21 cellular contexts compared by ENCODE assay signal in the genomic region with DNA sequence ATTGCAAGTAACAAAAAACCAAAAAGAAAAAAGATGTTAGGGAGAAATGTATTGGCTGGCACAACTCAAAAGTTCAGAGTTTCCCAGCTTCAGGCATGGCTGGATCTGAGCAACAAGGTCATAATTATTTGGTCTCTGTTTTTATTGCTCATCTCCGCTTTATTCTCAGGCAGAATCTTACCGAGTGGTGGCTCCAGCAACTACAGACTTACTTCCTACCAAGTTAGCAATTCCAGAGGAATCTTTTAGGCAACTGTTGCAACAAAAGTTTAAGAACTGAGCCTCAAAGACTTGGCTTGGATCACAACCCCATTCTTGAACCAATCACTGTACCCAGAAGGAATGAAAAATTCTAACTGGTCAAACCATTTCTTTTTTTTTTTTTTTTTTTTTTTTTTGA. TPM values are rescaled to one million over a fixed set of nuclear protein-coding genes. Genes with fewer than 3 reads are reported as not detected.
DNase-seq lines count a peak whose midpoint lies in the region; ATAC-seq lines count a peak whose summit lies in the region.
"Had no signal": no experiment of that assay in that cellular context is flagged by ENCODE, and none has a peak within 500 bp of the region (broad histone marks: within the 10 kb centered on the region; RNA-seq: fewer than 3 reads in every experiment).

No MANE protein-coding gene starts in this region.

- DNase-seq in AG08395 (ENCODE audit: low spot score) = peak; percentile 59
- peak; percentile 63 for DNase-seq in GM23248
- peak; percentile 54 for DNase-seq in amniotic epithelial cell (ENCODE audit: low read depth)
- peak; percentile 36 for DNase-seq in kidney glomerular epithelial cell (lab: John Stamatoyannopoulos, UW)
- no peak for DNase-seq in T1000 (lab: John Stamatoyannopoulos, UW)
- no peak for DNase-seq in NCI-H2107 treated with DMSO at 0.1 percent for 48 hours (lab: John Stamatoyannopoulos, UW; ENCODE audit: unreplicated experiment)
- no peak for DNase-seq in amygdala (lab: John Stamatoyannopoulos, UW)
- DNase-seq: activated CD4-positive, alpha-beta T cell treated with anti-CD3 and anti-CD28 coated beads for 4 hours; activated CD8-positive, alpha-beta memory T cell treated with anti-CD3 and anti-CD28 coated beads, Interleukin-2, amount 10 ng/mL, durations not matched to agents 7 days and 5 days; CD4-positive, CD25-positive, alpha-beta regulatory T cell; effector CD4-positive, alpha-beta T cell; HFFc6; NCI-H187 treated with DMSO at 0.1 percent for 48 hours; NCI-H226; NCI-H774; SHP77; stimulated activated CD4-positive, alpha-beta T cell treated with anti-CD3 and anti-CD28 coated beads, Interleukin-12 subunit alpha, Interleukin-12 subunit beta, amount 100 ng/mL, for 4 hours; stimulated activated CD4-positive, alpha-beta T cell treated with anti-CD3 and anti-CD28 coated beads, Interleukin-4, amount 100 ng/mL, for 4 hours; stimulated activated naive CD8-positive, alpha-beta T cell treated with anti-CD3 and anti-CD28 coated beads, Interleukin-15, amount 100 ng/mL, for 72 hours had no signal

- no peak for ATAC-seq in GM19452 (IDR thresholded peaks at IDR 0.05; ENCODE audit: unreplicated experiment)
- ATAC-seq: activated CD8-positive, alpha-beta memory T cell treated with anti-CD3 and anti-CD28 coated beads, Interleukin-2, amount 10 ng/mL, durations not matched to agents 7 days and 5 days; stimulated activated naive CD8-positive, alpha-beta T cell treated with anti-CD3 and anti-CD28 coated beads, Interleukin-15, amount 100 ng/mL, for 72 hours had no signal

- H3K9me2 ChIP-seq in GM23248 (ENCODE audit: insufficient read depth) = no peaks in the 10 kb centered on the region

- no peak overlapping the region for H3K4me2 ChIP-seq in GM23248 (ENCODE audit: unreplicated experiment)
- H3K4me2 ChIP-seq: KMS-11 had no signal

- H3K9me3 ChIP-seq in GM23248 (ENCODE audit: low read depth) = no peaks in the 10 kb centered on the region

- peaks cover 23% of the 10 kb centered on the region for H3F3A ChIP-seq in GM23248 (ENCODE audit: insufficient read depth)

- no peaks in the 10 kb centered on the region for H3K79me2 ChIP-seq in GM23248 (ENCODE audit: insufficient read depth)

- in situ Hi-C loops in GM23248 (cut with MboI) = no loop called here

- H3K36me3 ChIP-seq in GM23248 (ENCODE audit: low read depth) = no peaks in the 10 kb centered on the region

- no peak overlapping the region for H3K27ac ChIP-seq in GM23248
- H3K27ac ChIP-seq: KMS-11 had no signal

- no peak overlapping the region for H3K9ac ChIP-seq in GM23248
- H3K9ac ChIP-seq: KMS-11 had no signal

- H4K20me1 ChIP-seq in GM23248 (ENCODE audit: insufficient read depth) = no peaks in the 10 kb centered on the region

- WGBS in GM23248 (ENCODE audit: low coverage in 1 of 2, low lambda C conversion rate in 2 of 2, missing lambda C conversion rate in 2 of 2), 2 experiments = 57 to 69% methylated on average over 2 of the region's 2 CpGs

- H3K4me3 ChIP-seq in GM23248 = no peak overlapping the region

- H2AFZ ChIP-seq in GM23248 = no peak overlapping the region

- peaks cover 23% of the 10 kb centered on the region for H3K4me1 ChIP-seq in GM23248 (ENCODE audit: insufficient read depth)

- H3K27me3 ChIP-seq in GM23248 (replicated peaks; ENCODE audit: insufficient read depth) = no peaks in the 10 kb centered on the region

RNA-seq across cellular contexts. Expression of a gene that starts 35.5 kb away (rescaled TPM):
- 36.4 and 36.6 TPM in 2 replicates for total RNA-seq in GM23248 (2014; rRNA removed; shearing (Covaris generic))
- polyA plus RNA-seq in GM23248 (2016; fragmentation: Nextera tagmentation; extraction: Ambion mirVana) = 19.3 and 19.5 TPM in 2 replicates

Comparison
In these comparisons a context has a peak if more than half of its experiments do, and no peak if none do; other contexts are left out.
1. DNase-seq: peak in AG08395 (single experiment), GM23248 (single experiment), amniotic epithelial cell (single experiment) and kidney glomerular epithelial cell (single experiment); none in T1000 (single experiment), NCI-H2107 treated with DMSO at 0.1 percent for 48 hours (single experiment) and amygdala (0 of 56).